19 cellular contexts compared by ENCODE assay signal in the genomic region with DNA sequence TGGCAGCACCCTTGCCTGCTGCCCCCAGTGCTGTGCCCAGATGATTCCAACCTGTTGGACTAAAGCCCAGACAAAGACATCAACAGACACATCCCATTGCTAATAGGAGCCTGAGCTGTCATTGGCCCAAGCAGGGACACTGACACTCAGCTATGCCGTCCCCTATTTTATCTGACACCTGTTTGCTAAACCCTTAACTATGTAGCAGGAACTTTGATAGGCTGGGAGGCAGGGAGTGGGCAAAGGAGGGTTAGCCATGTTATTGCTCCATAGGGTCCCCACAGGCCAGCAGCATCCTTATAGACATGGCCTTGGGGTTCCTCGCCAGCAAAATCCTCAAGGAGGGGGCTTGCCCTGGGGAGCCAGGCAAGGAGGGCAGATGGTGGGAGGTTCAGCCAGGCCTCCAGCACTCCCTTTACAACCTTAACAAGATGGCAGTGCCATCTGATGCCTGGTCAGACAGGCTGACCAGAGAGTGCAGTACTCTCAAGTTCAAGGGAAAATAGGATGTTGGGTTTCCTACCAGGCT. TPM values are rescaled to one million over a fixed set of nuclear protein-coding genes. Genes with fewer than 3 reads are reported as not detected.
DNase-seq lines count a peak whose midpoint lies in the region; ATAC-seq and TF ChIP-seq lines count a peak whose summit lies in the region.
"Had no signal": no experiment of that assay in that cellular context is flagged by ENCODE, and none has a peak within 500 bp of the region (broad histone marks: within the 10 kb centered on the region; RNA-seq: fewer than 3 reads in every experiment).

No MANE protein-coding gene starts in this region.

- H3K4me3 ChIP-seq in left ventricle myocardium inferior: no peak overlapping the region
- no peak overlapping the region for H3K4me3 ChIP-seq in heart right ventricle
- no peak overlapping the region for H3K4me3 ChIP-seq in mesenchymal stem cell (ENCODE audit: insufficient read depth in 1 of 2, low read depth in 1 of 2, low read length in 2 of 2)
- H3K4me3 ChIP-seq in spleen: no peak overlapping the region
- H3K4me3 ChIP-seq: GM23338 had no signal

- TF ChIP-seq POLR2A in spleen (IDR thresholded peaks at IDR 0.05): no peak

- intact Hi-C loops in left ventricle myocardium inferior (cut with micrococcal nuclease) (no loop called here), heart right ventricle (cut with DNase I) (loop anchor here in 2 of 10 donors (10.0 kb wide), 2 partner anchors 53 to 63 kb away; a partner anchor contains a TSS), spleen (cut with DNase I; ENCODE audit: low total_unique reads) (loop anchor here (10.0 kb wide), 1 partner anchor 47 kb away; a partner anchor contains a TSS)

- no peak overlapping the region for H2BK5ac ChIP-seq in mesenchymal stem cell (ENCODE audit: low read depth, low read length, poor library complexity, severe bottlenecking)

- peak overlapping the region; percentile 29 for H4K91ac ChIP-seq in mesenchymal stem cell (ENCODE audit: low read length)

- H3K4me1 ChIP-seq in left ventricle myocardium inferior (peaks cover 62% of the 10 kb centered on the region), heart right ventricle (peaks cover 19 to 53% (median 38%) of the 10 kb centered on the region in 9 donors), mesenchymal stem cell (ENCODE audit: control insufficient read depth, insufficient read depth, low read depth, low read length) (peaks cover 39% of the 10 kb centered on the region), spleen (peaks cover 4 to 38% (median 33%) of the 10 kb centered on the region in 6 donors)

- H4K8ac ChIP-seq in mesenchymal stem cell (ENCODE audit: low read length): no peak overlapping the region

- H2BK12ac ChIP-seq in mesenchymal stem cell (ENCODE audit: low read length in 2 of 2): peak overlapping the region in 1 of 2 experiments; percentile 59

- no peaks in the 10 kb centered on the region for H3K9me3 ChIP-seq in left ventricle myocardium inferior (replicated peaks)
- H3K9me3 ChIP-seq in heart right ventricle: no peaks in the 10 kb centered on the region
- no peaks in the 10 kb centered on the region for H3K9me3 ChIP-seq in mesenchymal stem cell (ENCODE audit: control insufficient read depth, low read length)
- no peaks in the 10 kb centered on the region for H3K9me3 ChIP-seq in spleen

- no peak overlapping the region for H3K4ac ChIP-seq in mesenchymal stem cell (ENCODE audit: low read depth in 1 of 2, low read length in 2 of 2)

- peak overlapping the region in 1 of 2 experiments; percentile 19 for H3K18ac ChIP-seq in mesenchymal stem cell (ENCODE audit: low read depth in 1 of 2, low read length in 2 of 2)

- H2BK15ac ChIP-seq in mesenchymal stem cell (ENCODE audit: low read depth, poor library complexity, severe bottlenecking): no peak overlapping the region

- H3K36me3 ChIP-seq in left ventricle myocardium inferior (no peaks in the 10 kb centered on the region), heart right ventricle (no peaks in the 10 kb centered on the region), mesenchymal stem cell (ENCODE audit: control insufficient read depth in 1 of 2, insufficient read depth in 2 of 2, low read depth in 1 of 2, low read length in 2 of 2) (no peaks in the 10 kb centered on the region), spleen (no peaks in the 10 kb centered on the region)

- DNase-seq in left ventricle myocardium inferior (no peak), heart right ventricle (no peak), NCI-H2029 (lab: John Stamatoyannopoulos, UW) (peak; percentile 55), mesenchymal stem cell (no peak), spleen (peak; percentile 47), HuH-7.5 (ENCODE audit: low spot score) (no peak), substantia nigra (lab: John Stamatoyannopoulos, UW) (no peak)
- DNase-seq: AML-193; CD8-positive, alpha-beta T cell; NCI-H1092 treated with DMSO at 0.1 percent for 48 hours; NCI-H1694 treated with DMSO at 0.1 percent for 48 hours; NCI-H2171 treated with DMSO at 0.1 percent for 48 hours; NCI-H526; NK-92 treated with Interleukin-12 subunit alpha and Interleukin-12 subunit beta, amount 100 ng/mL, for 24 hours; OCI-M1; RPMI8226 had no signal

- H3K4me2 ChIP-seq in mesenchymal stem cell (ENCODE audit: low read length, poor library complexity, severe bottlenecking): no peak overlapping the region
- H3K4me2 ChIP-seq: GM23338, KMS-11 had no signal

- no peak overlapping the region for H2BK120ac ChIP-seq in mesenchymal stem cell (ENCODE audit: low read depth, low read length)

- peak overlapping the region; percentile 33 for H3K27ac ChIP-seq in left ventricle myocardium inferior (replicated peaks)
- peak overlapping the region in 1 of 10 donors; percentile 1 for H3K27ac ChIP-seq in heart right ventricle
- no peak overlapping the region for H3K27ac ChIP-seq in mesenchymal stem cell (ENCODE audit: low read length, poor library complexity, severe bottlenecking)
- no peak overlapping the region for H3K27ac ChIP-seq in spleen
- H3K27ac ChIP-seq in substantia nigra (ENCODE audit: low read depth, low read length, poor library complexity, severe bottlenecking): no peak overlapping the region
- H3K27ac ChIP-seq: KMS-11 had no signal

- H3K79me1 ChIP-seq in mesenchymal stem cell (replicated peaks; ENCODE audit: low read length, poor library complexity, severe bottlenecking): no peaks in the 10 kb centered on the region

- ATAC-seq in heart right ventricle (no peak), GM21529 (IDR thresholded peaks at IDR 0.05; ENCODE audit: unreplicated experiment) (no peak)
- ATAC-seq: CD8-positive, alpha-beta T cell; GM23338 had no signal

- no peak overlapping the region for H2AFZ ChIP-seq in mesenchymal stem cell (ENCODE audit: low read depth, low read length)
- H2AFZ ChIP-seq: GM23338 had no signal

- WGBS in heart right ventricle, 2 donors: 65 to 75% methylated on average over 2 of the region's 2 CpGs
- WGBS in mesenchymal stem cell: 100% methylated on average over 1 of the region's 2 CpGs
- WGBS in spleen, 5 donors: 88 to 100% (median 90%) methylated on average over 2 of the region's 2 CpGs

- peak overlapping the region in 1 of 2 experiments; percentile 61 for H3K14ac ChIP-seq in mesenchymal stem cell (ENCODE audit: low read length in 2 of 2)

- H3K9ac ChIP-seq in mesenchymal stem cell (ENCODE audit: low read length): no peak overlapping the region
- H3K9ac ChIP-seq: KMS-11 had no signal

- H3K27me3 ChIP-seq in left ventricle myocardium inferior (ENCODE audit: low read depth) (no peaks in the 10 kb centered on the region), heart right ventricle (no peaks in the 10 kb centered on the region), mesenchymal stem cell (ENCODE audit: control insufficient read depth in 1 of 2, insufficient read depth in 1 of 2, low read length in 2 of 2) (no peaks in the 10 kb centered on the region), spleen (replicated peaks in 1 of 7) (no peaks in the 10 kb centered on the region)

- H2AK5ac ChIP-seq in mesenchymal stem cell (ENCODE audit: low read length, severe bottlenecking): peak overlapping the region; percentile 1

- H3K23ac ChIP-seq in mesenchymal stem cell (ENCODE audit: low read length in 2 of 2): no peak overlapping the region

- TF ChIP-seq CTCF in left ventricle myocardium inferior (IDR thresholded peaks at IDR 0.05; ENCODE audit: borderline replicate concordance): no peak
- TF ChIP-seq CTCF in heart right ventricle (IDR thresholded peaks at IDR 0.05): no peak
- no peak for TF ChIP-seq CTCF in spleen (IDR thresholded peaks at IDR 0.05 in 8 of 11, conservative IDR thresholded peaks at IDR 0.05 in 3 of 11)

RNA-seq across cellular contexts. Expression of a gene that starts 50.4 kb away (rescaled TPM):
- total RNA-seq in left ventricle myocardium inferior: 39.6 TPM
- 10 to 100 TPM; 29.1 to 39.8 (median 37.3) TPM for total RNA-seq in heart right ventricle
- 10 to 100 TPM; 33.7 to 87.6 TPM for polyA plus RNA-seq in heart right ventricle
- polyA plus RNA-seq in mesenchymal stem cell (2013, experiment 1 of 2): 20.0 TPM
- 19.1 TPM for polyA plus RNA-seq in mesenchymal stem cell (2013, experiment 2 of 2)
- total RNA-seq in spleen: 10 to 100 TPM; 13.1 to 16.5 (median 14.2) TPM
- polyA plus RNA-seq in spleen: 10 to 100 TPM; 24.5 to 42.7 (median 30.8) TPM

Comparison
In these comparisons a context has a peak if more than half of its experiments do, and no peak if none do; other contexts are left out.
1. DNase-seq: peak in NCI-H2029 (single experiment) and spleen (single experiment); none in left ventricle myocardium inferior (single experiment), heart right ventricle (0 of 2), mesenchymal stem cell (single experiment), HuH-7.5 (single experiment) and substantia nigra (0 of 49).